In genomic region chr9:136788644-136789522, GRCh38 we compare ENCODE assay signal across 13 cellular contexts. TPM values are rescaled to one million over a fixed set of nuclear protein-coding genes. Genes with fewer than 3 reads are reported as not detected.
DNase-seq lines count a peak whose midpoint lies in the region; ATAC-seq and TF ChIP-seq lines count a peak whose summit lies in the region.
"Not testable (repeated sequence)": the region's sequence is repeated elsewhere in the genome, so short reads cannot be mapped to it uniquely, and the experiment has no call there.
"Had no signal": no experiment of that assay in that cellular context is flagged by ENCODE, and none has a peak within 500 bp of the region (broad histone marks: within the 10 kb centered on the region; RNA-seq: fewer than 3 reads in every experiment).

No MANE protein-coding gene starts in this region.

- H3K4me3 ChIP-seq in Panc1 (ENCODE audit: low read depth in 2 of 2, low read length in 2 of 2): peak overlapping the region; percentile 18 to 50
- H3K4me3 ChIP-seq in aorta (ENCODE audit: low read length in 2 of 2): not testable (repeated sequence)

- in situ Hi-C loops in Panc1 (cut with HindIII; ENCODE audit: low pct_unique_long_range_greater_than_20kb, low sequenced_read_pairs): not testable (repeated sequence)

- not testable (repeated sequence) for DNase-seq in HFFc6; Panc1 (ENCODE audit: low read depth, low spot score); activated naive CD8-positive, alpha-beta T cell treated with anti-CD3 and anti-CD28 coated beads, Interleukin-2, amount 10 ng/mL, durations not matched to agents 7 days and 5 days; glutamatergic neuron; nephron progenitor cell
- DNase-seq in aorta: peak; percentile 46 to 50

- H3K27me3 Mint-ChIP-seq in HFFc6 (ENCODE audit: insufficient read depth); activated naive CD8-positive, alpha-beta T cell treated with anti-CD3 and anti-CD28 coated beads, Interleukin-2, amount 10 ng/mL, durations not matched to agents 7 days and 5 days; glutamatergic neuron (ENCODE audit: unreplicated experiment): not testable (repeated sequence)
- H3K27me3 Mint-ChIP-seq in nephron progenitor cell (ENCODE audit: low read depth, poor library complexity): peaks cover 18% of the 10 kb centered on the region

- peak overlapping the region; percentile 74 for H3K27ac ChIP-seq in Panc1 (ENCODE audit: low read length)
- not testable (repeated sequence) for H3K27ac ChIP-seq in aorta (ENCODE audit: low read depth in 1 of 2, low read length in 2 of 2)

- 86 to 88% methylated on average over 27 of the region's 27 CpGs for WGBS in aorta, 2 donors

- H3K4me1 Mint-ChIP-seq in HFFc6 (ENCODE audit: low read depth) (peaks cover 34% of the 10 kb centered on the region), glutamatergic neuron (ENCODE audit: low read depth, unreplicated experiment) (peaks cover 51% of the 10 kb centered on the region), nephron progenitor cell (peaks cover 54% of the 10 kb centered on the region)
- H3K4me1 Mint-ChIP-seq in activated naive CD8-positive, alpha-beta T cell treated with anti-CD3 and anti-CD28 coated beads, Interleukin-2, amount 10 ng/mL, durations not matched to agents 7 days and 5 days: peaks cover 25% of the 10 kb centered on the region

- H3K4me1 ChIP-seq in Panc1 (ENCODE audit: control insufficient read depth, insufficient read depth, low read length): peaks cover 11% of the 10 kb centered on the region
- H3K4me1 ChIP-seq in aorta (ENCODE audit: control insufficient read depth in 1 of 2, insufficient read depth in 2 of 2, low read length in 2 of 2): not testable (repeated sequence)

- BruUV-seq in Panc1 (replicated peaks; lab: Mats Ljungman, UMichigan): not testable (repeated sequence)

- intact Hi-C loops in Panc1 (cut with micrococcal nuclease; ENCODE audit: unreplicated experiment): not testable (repeated sequence)
- intact Hi-C loops in aorta (cut with DNase I): loop anchor here (10.0 kb wide), 2 partner anchors 156 to 276 kb away; partner anchors contain the start of genes C8G (in 1 of the 2) and FBXW5 (in 1 of the 2)

- not testable (repeated sequence) for H3K9me3 ChIP-seq in Panc1 (ENCODE audit: control insufficient read depth, insufficient read depth, low read depth, low read length); aorta (ENCODE audit: control insufficient read depth, low read length)

- H3K27me3 ChIP-seq in Panc1 (ENCODE audit: control insufficient read depth, insufficient read depth, low read length); aorta (ENCODE audit: control insufficient read depth in 1 of 2, insufficient read depth in 2 of 2, low read length in 1 of 2): not testable (repeated sequence)

- peak overlapping the region; percentile 68 for H3K4me3 Mint-ChIP-seq in HFFc6
- peak overlapping the region; percentile 16 for H3K4me3 Mint-ChIP-seq in activated naive CD8-positive, alpha-beta T cell treated with anti-CD3 and anti-CD28 coated beads, Interleukin-2, amount 10 ng/mL, durations not matched to agents 7 days and 5 days
- peak overlapping the region; percentile 34 for H3K4me3 Mint-ChIP-seq in glutamatergic neuron (ENCODE audit: unreplicated experiment)
- not testable (repeated sequence) for H3K4me3 Mint-ChIP-seq in nephron progenitor cell

- CTCF ChIA-PET in Panc1 (lab: Charles Lee): not testable (repeated sequence)

- H3K36me3 ChIP-seq in Panc1 (ENCODE audit: control insufficient read depth, insufficient read depth, low read length); aorta (ENCODE audit: control insufficient read depth in 1 of 2, insufficient read depth in 2 of 2, low read length in 1 of 2): not testable (repeated sequence)

- H3K27ac Mint-ChIP-seq in HFFc6; activated naive CD8-positive, alpha-beta T cell treated with anti-CD3 and anti-CD28 coated beads, Interleukin-2, amount 10 ng/mL, durations not matched to agents 7 days and 5 days: not testable (repeated sequence)
- H3K27ac Mint-ChIP-seq in glutamatergic neuron (ENCODE audit: unreplicated experiment) (peak overlapping the region; percentile 41), nephron progenitor cell (peak overlapping the region; percentile 28)

- not testable (repeated sequence) for ATAC-seq in Panc1; activated naive CD8-positive, alpha-beta T cell treated with anti-CD3 and anti-CD28 coated beads, Interleukin-2, amount 10 ng/mL, durations not matched to agents 7 days and 5 days (ENCODE audit: low read depth); aorta (ENCODE audit: low FRiP score)

- TF ChIP-seq CTCF in HFFc6 (IDR thresholded peaks at IDR 0.05); Panc1 (IDR thresholded peaks at IDR 0.05); glutamatergic neuron (IDR thresholded peaks at IDR 0.05; ENCODE audit: partially characterized antibody, unreplicated experiment); nephron progenitor cell (IDR thresholded peaks at IDR 0.05): not testable (repeated sequence)

- not testable (repeated sequence) for H3K36me3 Mint-ChIP-seq in HFFc6 (ENCODE audit: low read depth); activated naive CD8-positive, alpha-beta T cell treated with anti-CD3 and anti-CD28 coated beads, Interleukin-2, amount 10 ng/mL, durations not matched to agents 7 days and 5 days; glutamatergic neuron (ENCODE audit: unreplicated experiment); nephron progenitor cell (ENCODE audit: low read depth)

- POLR2A ChIA-PET in Panc1 (lab: Charles Lee): interaction anchor here (0.6 kb wide), 1 partner anchor 11 kb away, joined by 3 read pairs; no protein-coding TSS in a partner anchor
- POLR2A ChIA-PET in activated naive CD8-positive, alpha-beta T cell treated with anti-CD3 and anti-CD28 coated beads, Interleukin-2, amount 10 ng/mL, durations not matched to agents 7 days and 5 days (lab: Charles Lee): interaction anchor here (0.9 kb wide), 1 partner anchor 246 kb away, joined by 3 read pairs; no protein-coding TSS in a partner anchor

- H3K9me3 Mint-ChIP-seq in HFFc6; activated naive CD8-positive, alpha-beta T cell treated with anti-CD3 and anti-CD28 coated beads, Interleukin-2, amount 10 ng/mL, durations not matched to agents 7 days and 5 days; glutamatergic neuron (ENCODE audit: unreplicated experiment); nephron progenitor cell: not testable (repeated sequence)

RNA-seq across cellular contexts. Expression of gene TMEM141, which starts 2.3 kb away (rescaled TPM):
- 10 to 100 TPM; 46.1 to 62.2 (median 52.6) TPM for total RNA-seq in HFFc6 (2021; fragmentation: NEBNext Ultra II Directional; extraction: Animal tissue kit (Norgen Biotek cat#: 25700))
- total RNA-seq in Panc1 (2021; ENCODE audit: unreplicated experiment) (53.5 TPM), glutamatergic neuron (ENCODE audit: unreplicated experiment) (46.1 TPM), aorta (10 to 100 TPM; 26.6 to 27.0 TPM)
- polyA plus RNA-seq in Panc1 (2012; ENCODE audit: insufficient read length): 145 TPM
- 10 to 100 TPM; 37.5 to 43.6 TPM for total RNA-seq in activated naive CD8-positive, alpha-beta T cell treated with anti-CD3 and anti-CD28 coated beads, Interleukin-2, amount 10 ng/mL, durations not matched to agents 7 days and 5 days
- polyA plus RNA-seq in aorta: 10 to 100 TPM; 57.0 to 95.8 TPM

RNA-seq across cellular contexts. Expression of gene CCDC183, which starts 7.3 kb away (rescaled TPM):
- under 1 TPM; 0.25 to 0.87 (median 0.34) TPM for total RNA-seq in HFFc6 (2021; fragmentation: NEBNext Ultra II Directional; extraction: Animal tissue kit (Norgen Biotek cat#: 25700))
- total RNA-seq in Panc1 (2021; ENCODE audit: unreplicated experiment): 0.62 TPM
- polyA plus RNA-seq in Panc1 (2012; ENCODE audit: insufficient read length): 4.8 TPM
- total RNA-seq in activated naive CD8-positive, alpha-beta T cell treated with anti-CD3 and anti-CD28 coated beads, Interleukin-2, amount 10 ng/mL, durations not matched to agents 7 days and 5 days: 1 to 10 TPM; 1.7 to 2.2 TPM
- total RNA-seq in glutamatergic neuron (ENCODE audit: unreplicated experiment): 20.0 TPM
- under 1 TPM; 0.45 to 0.58 TPM for total RNA-seq in aorta
- polyA plus RNA-seq in aorta: under 1 TPM; 0.46 to 0.50 TPM
- total RNA-seq: RPMI7951 had no signal

RNA-seq across cellular contexts. Expression of gene RABL6, which starts 18.9 kb away (rescaled TPM):
- total RNA-seq in HFFc6 (2021; fragmentation: NEBNext Ultra II Directional; extraction: Animal tissue kit (Norgen Biotek cat#: 25700)): 10 to 100 TPM; 77.8 to 87.7 (median 84.0) TPM
- total RNA-seq in Panc1 (2021; ENCODE audit: unreplicated experiment) (106 TPM), glutamatergic neuron (ENCODE audit: unreplicated experiment) (149 TPM), aorta (10 to 100 TPM; 47.2 to 52.0 TPM)
- 144 TPM for polyA plus RNA-seq in Panc1 (2012; ENCODE audit: insufficient read length)
- 10 to 100 TPM; 91.1 to 98.4 TPM for total RNA-seq in activated naive CD8-positive, alpha-beta T cell treated with anti-CD3 and anti-CD28 coated beads, Interleukin-2, amount 10 ng/mL, durations not matched to agents 7 days and 5 days
- polyA plus RNA-seq in aorta: 10 to 100 TPM; 31.3 to 76.1 TPM

RNA-seq across cellular contexts. Expression of gene LCN15, which starts 24.6 kb away (rescaled TPM):
- not detected for total RNA-seq in HFFc6 (2021; fragmentation: NEBNext Ultra II Directional; extraction: Animal tissue kit (Norgen Biotek cat#: 25700))
- 0.05 TPM for total RNA-seq in Panc1 (2021; ENCODE audit: unreplicated experiment)
- polyA plus RNA-seq in Panc1 (2012; ENCODE audit: insufficient read length): 1.0 TPM
- total RNA-seq in activated naive CD8-positive, alpha-beta T cell treated with anti-CD3 and anti-CD28 coated beads, Interleukin-2, amount 10 ng/mL, durations not matched to agents 7 days and 5 days: not detected
- 1.9 TPM for total RNA-seq in glutamatergic neuron (ENCODE audit: unreplicated experiment)
- not detected for total RNA-seq in aorta
- under 1 TPM in 1 of 2 donors, not detected in 1; 0.88 TPM for polyA plus RNA-seq in aorta
- total RNA-seq: activated T-helper 1 cell treated with anti-CD3 and anti-CD28 coated beads, Interleukin-12 subunit alpha, Interleukin-12 subunit beta, Interleukin-2, Interleukin-4 antibody, amounts not matched to agents 30 ng/mL and 10 ng/mL and 1 ng/mL, durations not matched to agents 14 hours and 24 hours and 36 hours; Daoy; RPMI7951; ureter had no signal
- polyA plus RNA-seq: CD14-positive monocyte, spleen had no signal

RNA-seq across cellular contexts. Expression of gene LCN8, which starts 30.8 kb away (rescaled TPM):
- total RNA-seq in HFFc6 (2021; fragmentation: NEBNext Ultra II Directional; extraction: Animal tissue kit (Norgen Biotek cat#: 25700)): not detected
- total RNA-seq in Panc1 (2021; ENCODE audit: unreplicated experiment) (not detected), glutamatergic neuron (ENCODE audit: unreplicated experiment) (not detected), aorta (not detected)
- polyA plus RNA-seq in Panc1 (2012; ENCODE audit: insufficient read length): not detected
- not detected for total RNA-seq in activated naive CD8-positive, alpha-beta T cell treated with anti-CD3 and anti-CD28 coated beads, Interleukin-2, amount 10 ng/mL, durations not matched to agents 7 days and 5 days
- under 1 TPM in 1 of 2 donors, not detected in 1; 0.10 TPM for polyA plus RNA-seq in aorta
- total RNA-seq: activated T-helper 1 cell treated with anti-CD3 and anti-CD28 coated beads, Interleukin-12 subunit alpha, Interleukin-12 subunit beta, Interleukin-2, Interleukin-4 antibody, amounts not matched to agents 30 ng/mL and 10 ng/mL and 1 ng/mL, durations not matched to agents 14 hours and 24 hours and 36 hours; Daoy; left cardiac atrium; RPMI7951; ureter had no signal
- polyA plus RNA-seq: CD14-positive monocyte had no signal
